11 cellular contexts compared by ENCODE assay signal in genomic region chr20:835220-836045, GRCh38. TPM values are rescaled to one million over a fixed set of nuclear protein-coding genes. Genes with fewer than 3 reads are reported as not detected.
DNase-seq lines count a peak whose midpoint lies in the region; ATAC-seq and TF ChIP-seq lines count a peak whose summit lies in the region.
"Had no signal": no experiment of that assay in that cellular context is flagged by ENCODE, and none has a peak within 500 bp of the region (broad histone marks: within the 10 kb centered on the region; RNA-seq: fewer than 3 reads in every experiment).

No MANE protein-coding gene starts in this region.

- H3K4me3 Mint-ChIP-seq in activated naive CD8-positive, alpha-beta T cell treated with anti-CD3 and anti-CD28 coated beads for 36 hours, result peak overlapping the region; percentile 33

- TF ChIP-seq CTCF in Loucy (conservative IDR thresholded peaks at IDR 0.05; ENCODE audit: low read length) (no peak), hepatocyte (IDR thresholded peaks at IDR 0.05; ENCODE audit: poor library complexity) (no peak)

- H3K4me3 ChIP-seq in BLaER1 (no peak overlapping the region; the same call in 1 of the 2 replicates), Loucy (ENCODE audit: low read length, poor library complexity, severe bottlenecking) (peak overlapping the region; percentile 88), hepatocyte (no peak overlapping the region)

- H3K27me3 Mint-ChIP-seq in activated naive CD8-positive, alpha-beta T cell treated with anti-CD3 and anti-CD28 coated beads for 36 hours, result no peaks in the 10 kb centered on the region

- no peak for DNase-seq in activated naive CD8-positive, alpha-beta T cell treated with anti-CD3 and anti-CD28 coated beads for 36 hours
- DNase-seq in myocyte (ENCODE audit: low read depth) (peak; percentile 94), NCI-H526 treated with DMSO at 0.1 percent for 48 hours (lab: John Stamatoyannopoulos, UW) (no peak), hepatocyte (ENCODE audit: low spot score) (no peak), mucosa of gallbladder (ENCODE audit: low spot score) (no peak)
- DNase-seq: KG1 had no signal

- no peaks in the 10 kb centered on the region for H3K36me3 ChIP-seq in BLaER1
- no peaks in the 10 kb centered on the region for H3K36me3 ChIP-seq in Loucy (ENCODE audit: insufficient read depth, low read length)
- no peaks in the 10 kb centered on the region for H3K36me3 ChIP-seq in hepatocyte (replicated peaks; ENCODE audit: insufficient read depth, low read depth)
- H3K36me3 ChIP-seq: esophagus muscularis mucosa, prostate gland had no signal

- H3K27ac ChIP-seq in BLaER1 (peak overlapping the region; percentile 45), hepatocyte (no peak overlapping the region)
- H3K27ac ChIP-seq: prostate gland had no signal

- H3K9me3 Mint-ChIP-seq in activated naive CD8-positive, alpha-beta T cell treated with anti-CD3 and anti-CD28 coated beads for 36 hours, result no peaks in the 10 kb centered on the region

- H2AFZ ChIP-seq in Loucy (ENCODE audit: low read length) (no peak overlapping the region), hepatocyte (no peak overlapping the region)

- H3K4me1 ChIP-seq in BLaER1 (peaks cover 55% of the 10 kb centered on the region), Loucy (ENCODE audit: insufficient read depth, low read length, poor library complexity, severe bottlenecking) (peaks cover 57% of the 10 kb centered on the region), hepatocyte (ENCODE audit: insufficient read depth) (peaks cover 4% of the 10 kb centered on the region)

- H3K9ac ChIP-seq in BLaER1, result peak overlapping the region; percentile 43
- H3K9ac ChIP-seq in Loucy (ENCODE audit: low read depth, low read length, poor library complexity, severe bottlenecking), result peak overlapping the region; percentile 64

- peaks cover 17% of the 10 kb centered on the region for H3K36me3 Mint-ChIP-seq in activated naive CD8-positive, alpha-beta T cell treated with anti-CD3 and anti-CD28 coated beads for 36 hours

- H4K20me1 ChIP-seq in BLaER1 (no peaks in the 10 kb centered on the region), Loucy (ENCODE audit: insufficient read depth, low read length, poor library complexity, severe bottlenecking) (no peaks in the 10 kb centered on the region), hepatocyte (ENCODE audit: insufficient read depth, poor library complexity, severe bottlenecking) (no peaks in the 10 kb centered on the region)

- H3K27me3 ChIP-seq in BLaER1, result no peaks in the 10 kb centered on the region
- no peaks in the 10 kb centered on the region for H3K27me3 ChIP-seq in Loucy (ENCODE audit: insufficient read depth, low read length, poor library complexity, severe bottlenecking)
- no peaks in the 10 kb centered on the region for H3K27me3 ChIP-seq in hepatocyte

- no peaks in the 10 kb centered on the region for H3F3A ChIP-seq in Loucy (ENCODE audit: low read depth)

- H3K9me3 ChIP-seq in BLaER1 (no peaks in the 10 kb centered on the region), Loucy (ENCODE audit: insufficient read depth, low read depth, low read length) (no peaks in the 10 kb centered on the region), hepatocyte (ENCODE audit: low read depth) (no peaks in the 10 kb centered on the region)
- H3K9me3 ChIP-seq: prostate gland had no signal

- H3K79me2 ChIP-seq in Loucy (ENCODE audit: insufficient read depth, low read length) (peaks cover 48% of the 10 kb centered on the region), hepatocyte (peaks cover 3% of the 10 kb centered on the region)

- peak overlapping the region; percentile 3 for H3K27ac Mint-ChIP-seq in activated naive CD8-positive, alpha-beta T cell treated with anti-CD3 and anti-CD28 coated beads for 36 hours

- H3K4me2 ChIP-seq in BLaER1 (peak overlapping the region; percentile 94), Loucy (ENCODE audit: low read depth, low read length, poor library complexity, severe bottlenecking) (peak overlapping the region; percentile 98), hepatocyte (no peak overlapping the region)

- ATAC-seq in GM21390 (IDR thresholded peaks at IDR 0.05; ENCODE audit: unreplicated experiment), result no peak

- WGBS in hepatocyte (ENCODE audit: low lambda C conversion rate, missing lambda C conversion rate), result 78% methylated on average over 3 of the region's 3 CpGs

- H3K9me2 ChIP-seq in Loucy (replicated peaks; ENCODE audit: low read depth, low read length) (no peaks in the 10 kb centered on the region), hepatocyte (replicated peaks; ENCODE audit: insufficient read depth) (no peaks in the 10 kb centered on the region)

- H3K4me1 Mint-ChIP-seq in activated naive CD8-positive, alpha-beta T cell treated with anti-CD3 and anti-CD28 coated beads for 36 hours, result peaks cover 32% of the 10 kb centered on the region

RNA-seq across cellular contexts. Expression of gene FAM110A, which starts 1.9 kb away (rescaled TPM):
- 10 to 100 TPM; 21.3 to 21.4 TPM for total RNA-seq in activated naive CD8-positive, alpha-beta T cell treated with anti-CD3 and anti-CD28 coated beads for 36 hours
- total RNA-seq in myocyte (0.29 and 1.2 TPM in 2 replicates), hepatocyte (4.4 and 4.6 TPM in 2 replicates), mucosa of gallbladder (16.1 TPM)
- polyA plus RNA-seq in myocyte (2012), result 0.73 TPM
- polyA plus RNA-seq in hepatocyte, result 6.1 and 8.9 TPM in 2 replicates
